Comparison of ENCODE assay signal across 14 cellular contexts in genomic region chr15:74242296-74242929, GRCh38. TPM values are rescaled to one million over a fixed set of nuclear protein-coding genes. Genes with fewer than 3 reads are reported as not detected.
DNase-seq lines count a peak whose midpoint lies in the region; TF ChIP-seq lines count a peak whose summit lies in the region.
"Had no signal": no experiment of that assay in that cellular context is flagged by ENCODE, and none has a peak within 500 bp of the region (broad histone marks: within the 10 kb centered on the region; RNA-seq: fewer than 3 reads in every experiment).

No MANE protein-coding gene starts in this region.

- peak overlapping the region; percentile 66 for H3K27ac ChIP-seq in SJSA1

- H3K27ac Mint-ChIP-seq in progenitor cell of endocrine pancreas = peak overlapping the region; percentile 79
- H3K27ac Mint-ChIP-seq: activated T-helper 2 cell treated with anti-CD3 and anti-CD28 coated beads, Interferon-gamma antibody, Interleukin-2, Interleukin-4, amounts not matched to agents 10 μg/mL and 5 μg/mL and 100 μg/mL, durations not matched to agents 14 hours and 24 hours and 36 hours had no signal

- H3K27me3 ChIP-seq in SJSA1 (replicated peaks) = peaks cover 4% of the 10 kb centered on the region

- H3K9me3 Mint-ChIP-seq in progenitor cell of endocrine pancreas (ENCODE audit: low read depth) = no peaks in the 10 kb centered on the region
- H3K9me3 Mint-ChIP-seq: activated T-helper 2 cell treated with anti-CD3 and anti-CD28 coated beads, Interferon-gamma antibody, Interleukin-2, Interleukin-4, amounts not matched to agents 10 μg/mL and 5 μg/mL and 100 μg/mL, durations not matched to agents 14 hours and 24 hours and 36 hours had no signal

- no peaks in the 10 kb centered on the region for H3K9me3 ChIP-seq in SJSA1 (replicated peaks)

- no peak overlapping the region for H3K4me3 ChIP-seq in SJSA1

- no peak for TF ChIP-seq CTCF in progenitor cell of endocrine pancreas (IDR thresholded peaks at IDR 0.05; ENCODE audit: unreplicated experiment)

- DNase-seq in H4 (ENCODE audit: low spot score) (peak; percentile 63), SJSA1 (ENCODE audit: low read depth in 1 of 2, low spot score in 2 of 2) (peak; percentile 69 to 89), glomerular visceral epithelial cell (ENCODE audit: extremely low spot score) (peak; percentile 43), progenitor cell of endocrine pancreas (ENCODE audit: low spot score, unreplicated experiment) (no peak), NCI-H524 treated with DMSO at 0.1 percent for 48 hours (lab: John Stamatoyannopoulos, UW) (no peak), COR-L47 (lab: John Stamatoyannopoulos, UW) (no peak)
- no peak for DNase-seq in activated CD4-positive, CD25-positive, alpha-beta regulatory T cell treated with anti-CD3 and anti-CD28 coated beads, Interleukin-2, amount 50 U/mL, for 72 hours
- DNase-seq: activated CD4-positive, alpha-beta T cell treated with anti-CD3 and anti-CD28 coated beads for 1 hour; NCI-H446; stimulated activated CD4-positive, alpha-beta T cell treated with anti-CD3 and anti-CD28 coated beads, Interleukin-1b, Interleukin-23, amount 100 ng/mL, for 48 hours; stimulated activated naive CD4-positive, alpha-beta T cell had no signal

- peaks cover 46% of the 10 kb centered on the region for H3K27me3 Mint-ChIP-seq in progenitor cell of endocrine pancreas

- no peak overlapping the region for H3K4me3 Mint-ChIP-seq in progenitor cell of endocrine pancreas (ENCODE audit: low read depth)

- no peaks in the 10 kb centered on the region for H3K36me3 Mint-ChIP-seq in progenitor cell of endocrine pancreas (ENCODE audit: insufficient read depth)

- peaks cover 7% of the 10 kb centered on the region for H3K4me1 Mint-ChIP-seq in progenitor cell of endocrine pancreas (ENCODE audit: low read depth)

- H3K36me3 ChIP-seq in SJSA1 = no peaks in the 10 kb centered on the region

- peaks cover 46% of the 10 kb centered on the region for H3K4me1 ChIP-seq in SJSA1 (replicated peaks)

RNA-seq across cellular contexts. Expression of gene CCDC33, which starts 6.3 kb away (rescaled TPM):
- 2.0 and 2.8 TPM in 2 replicates for total RNA-seq in H4 (2014; rRNA removed; shearing (Covaris generic))
- total RNA-seq in SJSA1 (2014; rRNA removed; shearing (Covaris generic)) = not detected in 2 replicates
- 0.84 and 2.0 TPM in 2 replicates for total RNA-seq in progenitor cell of endocrine pancreas
- total RNA-seq: activated T-helper 2 cell treated with anti-CD3 and anti-CD28 coated beads, Interferon-gamma antibody, Interleukin-2, Interleukin-4, amounts not matched to agents 10 μg/mL and 5 μg/mL and 100 μg/mL, durations not matched to agents 14 hours and 24 hours and 36 hours; chondrocyte; omental fat pad had no signal

RNA-seq across cellular contexts. Expression of gene STRA6, which starts 39.8 kb away (rescaled TPM):
- 12.9 and 16.8 TPM in 2 replicates for total RNA-seq in H4 (2014; rRNA removed; shearing (Covaris generic))
- 0.18 TPM in 1 of 2 replicates, not detected in the other for total RNA-seq in SJSA1 (2014; rRNA removed; shearing (Covaris generic))
- total RNA-seq in progenitor cell of endocrine pancreas = 17.9 and 34.7 TPM in 2 replicates
- total RNA-seq: activated T-helper 2 cell treated with anti-CD3 and anti-CD28 coated beads, Interferon-gamma antibody, Interleukin-2, Interleukin-4, amounts not matched to agents 10 μg/mL and 5 μg/mL and 100 μg/mL, durations not matched to agents 14 hours and 24 hours and 36 hours had no signal

Comparison
In these comparisons a context has a peak if more than half of its experiments do, and no peak if none do; other contexts are left out.
1. DNase-seq: peak in H4 (single experiment), SJSA1 (2 of 2) and glomerular visceral epithelial cell (single experiment); none in progenitor cell of endocrine pancreas (single experiment), NCI-H524 treated with DMSO at 0.1 percent for 48 hours (single experiment), activated CD4-positive, CD25-positive, alpha-beta regulatory T cell treated with anti-CD3 and anti-CD28 coated beads, Interleukin-2, amount 50 U/mL, for 72 hours (single experiment) and COR-L47 (single experiment).
2. RNA of gene STRA6, which starts 39.8 kb away (total RNA-seq): 17.9 to 34.7 TPM in progenitor cell of endocrine pancreas and 12.9 to 16.8 TPM in H4; 0.18 TPM in SJSA1; every median in the first group is over 10 times any median in the second.